In the genomic region with DNA sequence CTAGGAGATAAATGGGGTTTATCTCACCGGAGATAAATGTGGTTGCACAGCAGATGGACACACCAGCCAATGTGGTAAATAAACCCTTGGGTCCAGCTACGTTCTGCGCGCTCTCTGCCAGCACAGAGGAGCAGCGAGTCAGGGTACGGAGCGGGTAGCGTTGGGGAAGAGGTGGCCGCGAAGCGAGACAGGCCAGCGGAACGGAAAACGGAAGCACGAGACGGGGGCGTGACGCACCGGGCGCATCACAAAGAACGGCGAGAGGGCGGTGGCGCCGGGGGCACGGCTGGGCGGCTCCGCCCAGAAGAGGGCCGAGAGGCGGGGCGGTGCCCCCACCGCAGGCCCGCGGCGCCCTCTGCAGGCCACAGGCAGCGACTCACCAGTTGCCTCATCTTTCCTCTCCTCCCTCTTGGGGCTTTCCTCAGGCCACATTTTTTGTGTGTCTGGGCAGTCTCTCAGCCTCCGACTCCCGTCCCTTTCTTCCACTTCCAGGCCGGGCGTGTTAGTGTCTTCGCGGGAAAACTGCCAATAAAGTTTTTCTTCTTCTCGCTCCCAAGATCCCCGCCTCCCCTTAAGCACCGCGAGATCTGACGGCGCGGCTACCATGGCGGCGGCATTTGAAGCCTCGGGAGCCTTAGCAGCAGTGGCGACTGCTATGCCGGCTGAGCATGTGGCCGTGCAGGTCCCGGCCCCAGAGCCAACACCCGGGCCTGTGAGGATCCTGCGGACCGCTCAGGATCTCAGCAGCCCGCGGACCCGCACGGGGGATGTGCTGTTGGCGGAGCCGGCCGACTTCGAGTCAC, we compare ENCODE assay signal across 1 cellular context.
TF ChIP-seq lines count a peak whose summit lies in the region.

A gene with protein sequence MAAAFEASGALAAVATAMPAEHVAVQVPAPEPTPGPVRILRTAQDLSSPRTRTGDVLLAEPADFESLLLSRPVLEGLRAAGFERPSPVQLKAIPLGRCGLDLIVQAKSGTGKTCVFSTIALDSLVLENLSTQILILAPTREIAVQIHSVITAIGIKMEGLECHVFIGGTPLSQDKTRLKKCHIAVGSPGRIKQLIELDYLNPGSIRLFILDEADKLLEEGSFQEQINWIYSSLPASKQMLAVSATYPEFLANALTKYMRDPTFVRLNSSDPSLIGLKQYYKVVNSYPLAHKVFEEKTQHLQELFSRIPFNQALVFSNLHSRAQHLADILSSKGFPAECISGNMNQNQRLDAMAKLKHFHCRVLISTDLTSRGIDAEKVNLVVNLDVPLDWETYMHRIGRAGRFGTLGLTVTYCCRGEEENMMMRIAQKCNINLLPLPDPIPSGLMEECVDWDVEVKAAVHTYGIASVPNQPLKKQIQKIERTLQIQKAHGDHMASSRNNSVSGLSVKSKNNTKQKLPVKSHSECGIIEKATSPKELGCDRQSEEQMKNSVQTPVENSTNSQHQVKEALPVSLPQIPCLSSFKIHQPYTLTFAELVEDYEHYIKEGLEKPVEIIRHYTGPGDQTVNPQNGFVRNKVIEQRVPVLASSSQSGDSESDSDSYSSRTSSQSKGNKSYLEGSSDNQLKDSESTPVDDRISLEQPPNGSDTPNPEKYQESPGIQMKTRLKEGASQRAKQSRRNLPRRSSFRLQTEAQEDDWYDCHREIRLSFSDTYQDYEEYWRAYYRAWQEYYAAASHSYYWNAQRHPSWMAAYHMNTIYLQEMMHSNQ (plus strand): TSS at position 581 of the 803 bp plus-strand sequence. CDS start 24 bp downstream, at position 605.

TF ChIP-seq in GM12878, 131 proteins besides CTCF, POLR2A, EP300 and RAD21 (continued from another document and continues in another):
- TF ChIP-seq, protein P1, sequence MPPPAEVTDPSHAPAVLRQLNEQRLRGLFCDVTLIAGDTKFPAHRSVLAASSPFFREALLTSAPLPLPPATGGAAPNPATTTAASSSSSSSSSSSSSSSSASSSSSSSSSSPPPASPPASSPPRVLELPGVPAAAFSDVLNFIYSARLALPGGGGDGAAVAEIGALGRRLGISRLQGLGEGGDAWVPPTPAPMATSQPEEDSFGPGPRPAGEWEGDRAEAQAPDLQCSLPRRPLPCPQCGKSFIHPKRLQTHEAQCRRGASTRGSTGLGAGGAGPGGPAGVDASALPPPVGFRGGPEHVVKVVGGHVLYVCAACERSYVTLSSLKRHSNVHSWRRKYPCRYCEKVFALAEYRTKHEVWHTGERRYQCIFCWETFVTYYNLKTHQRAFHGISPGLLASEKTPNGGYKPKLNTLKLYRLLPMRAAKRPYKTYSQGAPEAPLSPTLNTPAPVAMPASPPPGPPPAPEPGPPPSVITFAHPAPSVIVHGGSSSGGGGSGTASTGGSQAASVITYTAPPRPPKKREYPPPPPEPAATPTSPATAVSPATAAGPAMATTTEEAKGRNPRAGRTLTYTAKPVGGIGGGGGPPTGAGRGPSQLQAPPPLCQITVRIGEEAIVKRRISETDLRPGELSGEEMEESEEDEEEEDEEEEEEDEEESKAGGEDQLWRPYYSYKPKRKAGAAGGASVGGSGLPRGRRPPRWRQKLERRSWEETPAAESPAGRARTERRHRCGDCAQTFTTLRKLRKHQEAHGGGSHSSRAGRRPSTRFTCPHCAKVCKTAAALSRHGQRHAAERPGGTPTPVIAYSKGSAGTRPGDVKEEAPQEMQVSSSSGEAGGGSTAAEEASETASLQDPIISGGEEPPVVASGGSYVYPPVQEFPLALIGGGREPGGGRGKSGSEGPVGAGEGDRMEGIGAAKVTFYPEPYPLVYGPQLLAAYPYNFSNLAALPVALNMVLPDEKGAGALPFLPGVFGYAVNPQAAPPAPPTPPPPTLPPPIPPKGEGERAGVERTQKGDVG (CRISPR knock-in tag; IDR thresholded peaks at IDR 0.05), result no peak
- 0 out of 2 replicates have a peak, but pooled peaks have one; percentile 8 for TF ChIP-seq MTA2 (IDR thresholded peaks at IDR 0.05; ENCODE audit: low read depth)
- TF ChIP-seq BCL11A (IDR thresholded peaks at IDR 0.05; ENCODE audit: low read depth, low read length), result no peak
- TF ChIP-seq, protein P2, sequence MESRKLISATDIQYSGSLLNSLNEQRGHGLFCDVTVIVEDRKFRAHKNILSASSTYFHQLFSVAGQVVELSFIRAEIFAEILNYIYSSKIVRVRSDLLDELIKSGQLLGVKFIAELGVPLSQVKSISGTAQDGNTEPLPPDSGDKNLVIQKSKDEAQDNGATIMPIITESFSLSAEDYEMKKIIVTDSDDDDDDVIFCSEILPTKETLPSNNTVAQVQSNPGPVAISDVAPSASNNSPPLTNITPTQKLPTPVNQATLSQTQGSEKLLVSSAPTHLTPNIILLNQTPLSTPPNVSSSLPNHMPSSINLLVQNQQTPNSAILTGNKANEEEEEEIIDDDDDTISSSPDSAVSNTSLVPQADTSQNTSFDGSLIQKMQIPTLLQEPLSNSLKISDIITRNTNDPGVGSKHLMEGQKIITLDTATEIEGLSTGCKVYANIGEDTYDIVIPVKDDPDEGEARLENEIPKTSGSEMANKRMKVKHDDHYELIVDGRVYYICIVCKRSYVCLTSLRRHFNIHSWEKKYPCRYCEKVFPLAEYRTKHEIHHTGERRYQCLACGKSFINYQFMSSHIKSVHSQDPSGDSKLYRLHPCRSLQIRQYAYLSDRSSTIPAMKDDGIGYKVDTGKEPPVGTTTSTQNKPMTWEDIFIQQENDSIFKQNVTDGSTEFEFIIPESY (IDR thresholded peaks at IDR 0.05), result peak; percentile 66; the same call in 1 of the 2 replicates
- TF ChIP-seq CREB1 (IDR thresholded peaks at IDR 0.05; ENCODE audit: low read depth), result peak; percentile 96
- peak; percentile 84 for TF ChIP-seq BRCA1 (IDR thresholded peaks at IDR 0.05; ENCODE audit: low read depth, low read length)
- peak; percentile 12; the same call in 1 of the 3 replicates for TF ChIP-seq POU2F2 (IDR thresholded peaks at IDR 0.05; ENCODE audit: borderline replicate concordance, low read depth, low read length)
- peak; percentile 88 for TF ChIP-seq RELA (IDR thresholded peaks at IDR 0.05; ENCODE audit: borderline replicate concordance, partially characterized antibody)
- TF ChIP-seq MTA3 (IDR thresholded peaks at IDR 0.05; ENCODE audit: borderline replicate concordance, low read length), result no peak
- TF ChIP-seq, protein P3, sequence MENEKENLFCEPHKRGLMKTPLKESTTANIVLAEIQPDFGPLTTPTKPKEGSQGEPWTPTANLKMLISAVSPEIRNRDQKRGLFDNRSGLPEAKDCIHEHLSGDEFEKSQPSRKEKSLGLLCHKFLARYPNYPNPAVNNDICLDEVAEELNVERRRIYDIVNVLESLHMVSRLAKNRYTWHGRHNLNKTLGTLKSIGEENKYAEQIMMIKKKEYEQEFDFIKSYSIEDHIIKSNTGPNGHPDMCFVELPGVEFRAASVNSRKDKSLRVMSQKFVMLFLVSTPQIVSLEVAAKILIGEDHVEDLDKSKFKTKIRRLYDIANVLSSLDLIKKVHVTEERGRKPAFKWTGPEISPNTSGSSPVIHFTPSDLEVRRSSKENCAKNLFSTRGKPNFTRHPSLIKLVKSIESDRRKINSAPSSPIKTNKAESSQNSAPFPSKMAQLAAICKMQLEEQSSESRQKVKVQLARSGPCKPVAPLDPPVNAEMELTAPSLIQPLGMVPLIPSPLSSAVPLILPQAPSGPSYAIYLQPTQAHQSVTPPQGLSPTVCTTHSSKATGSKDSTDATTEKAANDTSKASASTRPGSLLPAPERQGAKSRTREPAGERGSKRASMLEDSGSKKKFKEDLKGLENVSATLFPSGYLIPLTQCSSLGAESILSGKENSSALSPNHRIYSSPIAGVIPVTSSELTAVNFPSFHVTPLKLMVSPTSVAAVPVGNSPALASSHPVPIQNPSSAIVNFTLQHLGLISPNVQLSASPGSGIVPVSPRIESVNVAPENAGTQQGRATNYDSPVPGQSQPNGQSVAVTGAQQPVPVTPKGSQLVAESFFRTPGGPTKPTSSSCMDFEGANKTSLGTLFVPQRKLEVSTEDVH (IDR thresholded peaks at IDR 0.05; ENCODE audit: low read depth, partially characterized antibody), result peak; percentile 100
- TF ChIP-seq, protein P4, sequence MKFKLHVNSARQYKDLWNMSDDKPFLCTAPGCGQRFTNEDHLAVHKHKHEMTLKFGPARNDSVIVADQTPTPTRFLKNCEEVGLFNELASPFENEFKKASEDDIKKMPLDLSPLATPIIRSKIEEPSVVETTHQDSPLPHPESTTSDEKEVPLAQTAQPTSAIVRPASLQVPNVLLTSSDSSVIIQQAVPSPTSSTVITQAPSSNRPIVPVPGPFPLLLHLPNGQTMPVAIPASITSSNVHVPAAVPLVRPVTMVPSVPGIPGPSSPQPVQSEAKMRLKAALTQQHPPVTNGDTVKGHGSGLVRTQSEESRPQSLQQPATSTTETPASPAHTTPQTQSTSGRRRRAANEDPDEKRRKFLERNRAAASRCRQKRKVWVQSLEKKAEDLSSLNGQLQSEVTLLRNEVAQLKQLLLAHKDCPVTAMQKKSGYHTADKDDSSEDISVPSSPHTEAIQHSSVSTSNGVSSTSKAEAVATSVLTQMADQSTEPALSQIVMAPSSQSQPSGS (IDR thresholded peaks at IDR 0.05; ENCODE audit: low read length), result 0 out of 2 replicates have a peak, but pooled peaks have one; percentile 65
- TF ChIP-seq, protein P5, sequence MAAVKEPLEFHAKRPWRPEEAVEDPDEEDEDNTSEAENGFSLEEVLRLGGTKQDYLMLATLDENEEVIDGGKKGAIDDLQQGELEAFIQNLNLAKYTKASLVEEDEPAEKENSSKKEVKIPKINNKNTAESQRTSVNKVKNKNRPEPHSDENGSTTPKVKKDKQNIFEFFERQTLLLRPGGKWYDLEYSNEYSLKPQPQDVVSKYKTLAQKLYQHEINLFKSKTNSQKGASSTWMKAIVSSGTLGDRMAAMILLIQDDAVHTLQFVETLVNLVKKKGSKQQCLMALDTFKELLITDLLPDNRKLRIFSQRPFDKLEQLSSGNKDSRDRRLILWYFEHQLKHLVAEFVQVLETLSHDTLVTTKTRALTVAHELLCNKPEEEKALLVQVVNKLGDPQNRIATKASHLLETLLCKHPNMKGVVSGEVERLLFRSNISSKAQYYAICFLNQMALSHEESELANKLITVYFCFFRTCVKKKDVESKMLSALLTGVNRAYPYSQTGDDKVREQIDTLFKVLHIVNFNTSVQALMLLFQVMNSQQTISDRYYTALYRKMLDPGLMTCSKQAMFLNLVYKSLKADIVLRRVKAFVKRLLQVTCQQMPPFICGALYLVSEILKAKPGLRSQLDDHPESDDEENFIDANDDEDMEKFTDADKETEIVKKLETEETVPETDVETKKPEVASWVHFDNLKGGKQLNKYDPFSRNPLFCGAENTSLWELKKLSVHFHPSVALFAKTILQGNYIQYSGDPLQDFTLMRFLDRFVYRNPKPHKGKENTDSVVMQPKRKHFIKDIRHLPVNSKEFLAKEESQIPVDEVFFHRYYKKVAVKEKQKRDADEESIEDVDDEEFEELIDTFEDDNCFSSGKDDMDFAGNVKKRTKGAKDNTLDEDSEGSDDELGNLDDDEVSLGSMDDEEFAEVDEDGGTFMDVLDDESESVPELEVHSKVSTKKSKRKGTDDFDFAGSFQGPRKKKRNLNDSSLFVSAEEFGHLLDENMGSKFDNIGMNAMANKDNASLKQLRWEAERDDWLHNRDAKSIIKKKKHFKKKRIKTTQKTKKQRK (IDR thresholded peaks at IDR 0.05; ENCODE audit: low read depth, low read length), result no peak
- TF ChIP-seq, protein P6, sequence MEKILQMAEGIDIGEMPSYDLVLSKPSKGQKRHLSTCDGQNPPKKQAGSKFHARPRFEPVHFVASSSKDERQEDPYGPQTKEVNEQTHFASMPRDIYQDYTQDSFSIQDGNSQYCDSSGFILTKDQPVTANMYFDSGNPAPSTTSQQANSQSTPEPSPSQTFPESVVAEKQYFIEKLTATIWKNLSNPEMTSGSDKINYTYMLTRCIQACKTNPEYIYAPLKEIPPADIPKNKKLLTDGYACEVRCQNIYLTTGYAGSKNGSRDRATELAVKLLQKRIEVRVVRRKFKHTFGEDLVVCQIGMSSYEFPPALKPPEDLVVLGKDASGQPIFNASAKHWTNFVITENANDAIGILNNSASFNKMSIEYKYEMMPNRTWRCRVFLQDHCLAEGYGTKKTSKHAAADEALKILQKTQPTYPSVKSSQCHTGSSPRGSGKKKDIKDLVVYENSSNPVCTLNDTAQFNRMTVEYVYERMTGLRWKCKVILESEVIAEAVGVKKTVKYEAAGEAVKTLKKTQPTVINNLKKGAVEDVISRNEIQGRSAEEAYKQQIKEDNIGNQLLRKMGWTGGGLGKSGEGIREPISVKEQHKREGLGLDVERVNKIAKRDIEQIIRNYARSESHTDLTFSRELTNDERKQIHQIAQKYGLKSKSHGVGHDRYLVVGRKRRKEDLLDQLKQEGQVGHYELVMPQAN (conservative IDR thresholded peaks at IDR 0.05), result peak; percentile 99
- no peak for TF ChIP-seq JUNB (IDR thresholded peaks at IDR 0.05)
- TF ChIP-seq, protein P7, sequence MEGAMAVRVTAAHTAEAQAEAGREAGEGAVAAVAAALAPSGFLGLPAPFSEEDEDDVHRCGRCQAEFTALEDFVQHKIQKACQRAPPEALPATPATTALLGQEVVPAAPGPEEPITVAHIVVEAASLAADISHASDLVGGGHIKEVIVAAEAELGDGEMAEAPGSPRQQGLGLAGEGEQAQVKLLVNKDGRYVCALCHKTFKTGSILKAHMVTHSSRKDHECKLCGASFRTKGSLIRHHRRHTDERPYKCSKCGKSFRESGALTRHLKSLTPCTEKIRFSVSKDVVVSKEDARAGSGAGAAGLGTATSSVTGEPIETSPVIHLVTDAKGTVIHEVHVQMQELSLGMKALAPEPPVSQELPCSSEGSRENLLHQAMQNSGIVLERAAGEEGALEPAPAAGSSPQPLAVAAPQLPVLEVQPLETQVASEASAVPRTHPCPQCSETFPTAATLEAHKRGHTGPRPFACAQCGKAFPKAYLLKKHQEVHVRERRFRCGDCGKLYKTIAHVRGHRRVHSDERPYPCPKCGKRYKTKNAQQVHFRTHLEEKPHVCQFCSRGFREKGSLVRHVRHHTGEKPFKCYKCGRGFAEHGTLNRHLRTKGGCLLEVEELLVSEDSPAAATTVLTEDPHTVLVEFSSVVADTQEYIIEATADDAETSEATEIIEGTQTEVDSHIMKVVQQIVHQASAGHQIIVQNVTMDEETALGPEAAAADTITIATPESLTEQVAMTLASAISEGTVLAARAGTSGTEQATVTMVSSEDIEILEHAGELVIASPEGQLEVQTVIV (IDR thresholded peaks at IDR 0.05; ENCODE audit: borderline replicate concordance, partially characterized antibody), result peak; percentile 29
- 0 out of 2 replicates have a peak, but pooled peaks have one; percentile 14 for TF ChIP-seq ZBED1 (IDR thresholded peaks at IDR 0.05; ENCODE audit: borderline replicate concordance)
- peak; percentile 98 for TF ChIP-seq TARDBP (IDR thresholded peaks at IDR 0.05; ENCODE audit: borderline replicate concordance)
- no peak for TF ChIP-seq ZNF622 (IDR thresholded peaks at IDR 0.05)
- TF ChIP-seq YBX1 (IDR thresholded peaks at IDR 0.05), result no peak
- TF ChIP-seq CREM (IDR thresholded peaks at IDR 0.05; ENCODE audit: low read depth), result peak; percentile 89
- TF ChIP-seq, protein P8, sequence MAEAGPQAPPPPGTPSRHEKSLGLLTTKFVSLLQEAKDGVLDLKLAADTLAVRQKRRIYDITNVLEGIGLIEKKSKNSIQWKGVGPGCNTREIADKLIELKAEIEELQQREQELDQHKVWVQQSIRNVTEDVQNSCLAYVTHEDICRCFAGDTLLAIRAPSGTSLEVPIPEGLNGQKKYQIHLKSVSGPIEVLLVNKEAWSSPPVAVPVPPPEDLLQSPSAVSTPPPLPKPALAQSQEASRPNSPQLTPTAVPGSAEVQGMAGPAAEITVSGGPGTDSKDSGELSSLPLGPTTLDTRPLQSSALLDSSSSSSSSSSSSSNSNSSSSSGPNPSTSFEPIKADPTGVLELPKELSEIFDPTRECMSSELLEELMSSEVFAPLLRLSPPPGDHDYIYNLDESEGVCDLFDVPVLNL (IDR thresholded peaks at IDR 0.05; ENCODE audit: low read depth, low read length), result peak; percentile 90
- peak; percentile 91 for TF ChIP-seq TAF1 (IDR thresholded peaks at IDR 0.05; ENCODE audit: borderline replicate concordance, low read depth, low read length)
- TF ChIP-seq, protein P9, sequence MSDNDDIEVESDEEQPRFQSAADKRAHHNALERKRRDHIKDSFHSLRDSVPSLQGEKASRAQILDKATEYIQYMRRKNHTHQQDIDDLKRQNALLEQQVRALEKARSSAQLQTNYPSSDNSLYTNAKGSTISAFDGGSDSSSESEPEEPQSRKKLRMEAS (IDR thresholded peaks at IDR 0.05; ENCODE audit: low read depth, low read length), result peak; percentile 71
- peak; percentile 61; the same call in 1 of the 2 replicates for TF ChIP-seq ATF7 (IDR thresholded peaks at IDR 0.05; ENCODE audit: low read depth)
- TF ChIP-seq BHLHE40 (IDR thresholded peaks at IDR 0.05; ENCODE audit: borderline replicate concordance in 1 of 2, low read depth in 2 of 2, low read length in 1 of 2), result peak; percentile 95 to 99
